Comparison of ENCODE assay signal across 23 cellular contexts in the genomic region with DNA sequence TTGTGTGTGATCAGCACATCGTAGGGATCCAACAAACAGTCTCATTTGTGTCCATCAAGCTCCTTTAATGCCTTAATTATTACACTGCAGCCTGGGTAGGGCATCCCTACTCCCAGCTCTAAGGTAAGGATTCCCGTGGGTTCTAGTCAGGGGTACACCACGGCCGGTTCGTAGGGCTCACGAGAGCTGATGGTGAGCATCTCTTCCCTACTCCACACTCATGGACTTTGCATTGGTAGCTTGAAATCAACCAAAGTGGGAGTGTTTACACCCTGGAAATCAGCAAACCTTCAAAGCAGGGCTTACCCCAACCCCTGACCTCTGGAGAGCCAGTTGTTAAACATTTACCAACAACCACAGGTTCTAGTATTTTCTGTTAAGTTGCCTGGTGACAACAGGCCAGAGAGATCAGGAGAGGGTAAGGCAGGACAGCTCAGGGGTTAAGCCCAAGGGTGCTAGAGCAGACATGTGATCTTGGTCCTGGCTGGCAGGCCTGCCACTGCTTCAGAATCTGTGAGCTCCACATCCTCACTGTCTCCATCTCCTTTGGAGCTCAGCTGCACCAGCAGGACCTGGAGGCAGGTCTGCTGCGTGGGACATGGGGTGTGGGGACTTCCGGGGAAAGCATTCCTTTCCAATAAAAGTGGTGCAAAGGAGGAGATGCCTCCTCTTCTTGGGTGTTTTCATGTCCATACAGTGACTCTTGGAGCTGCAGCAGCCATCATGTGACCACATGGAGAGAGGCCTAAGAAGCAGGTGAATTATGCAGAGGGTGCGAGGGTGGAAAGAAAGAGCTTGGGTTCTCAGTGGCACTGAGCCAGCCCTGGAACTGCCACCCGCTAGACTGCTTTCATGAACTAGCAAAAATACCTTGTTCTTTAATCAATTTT.
"Had no signal": no experiment of that assay in that cellular context is flagged by ENCODE, and none has a peak within 500 bp of the region (broad histone marks: within the 10 kb centered on the region; RNA-seq: fewer than 3 reads in every experiment).

No MANE protein-coding gene starts in this region.

- H3K27me3 ChIP-seq: colonic mucosa, heart left ventricle, pancreas, tibial nerve, upper lobe of left lung had no signal

- H3K4me1 ChIP-seq: colonic mucosa, esophagus muscularis mucosa, foreskin keratinocyte, gastroesophageal sphincter, heart left ventricle, left ventricle myocardium inferior, lower lobe of right lung, pancreas, tibial nerve, upper lobe of left lung had no signal

- H3K4me1 Mint-ChIP-seq: endodermal cell; naive thymus-derived CD8-positive, alpha-beta T cell; neural crest cell; stimulated activated memory B cell treated with anti-CD40 and anti-IgM and Interleukin-4, amounts not matched to agents 10 μg/mL and 1 μg/mL and 100 μg/mL, for 72 hours had no signal

- H3K9me3 ChIP-seq: colonic mucosa, neutrophil, pancreas had no signal

- H3K27ac Mint-ChIP-seq: dendritic cell treated with granulocyte-macrophage colony-stimulating factor and Interleukin-4, amounts not matched to agents 40 ng/mL and 50 ng/mL, for 4 days; endodermal cell; stimulated activated memory B cell treated with anti-CD40 and anti-IgM and Interleukin-4, amounts not matched to agents 10 μg/mL and 1 μg/mL and 100 μg/mL, for 72 hours; stimulated activated naive CD8-positive, alpha-beta T cell treated with anti-CD3 and anti-CD28 coated beads, Interleukin-15, Interleukin-2, amounts not matched to agents 100 ng/mL and 50 ng/mL, for 24 hours had no signal

- ATAC-seq: foreskin keratinocyte; gastroesophageal sphincter; heart left ventricle; left cardiac atrium; lower lobe of right lung; naive thymus-derived CD8-positive, alpha-beta T cell; pancreas; sciatic nerve; stimulated activated memory B cell treated with anti-CD40 and anti-IgM and Interleukin-4, amounts not matched to agents 10 μg/mL and 1 μg/mL and 100 μg/mL, for 72 hours had no signal

- H3K36me3 ChIP-seq: colonic mucosa, esophagus muscularis mucosa, gastroesophageal sphincter, heart left ventricle, left ventricle myocardium inferior, lower lobe of right lung, neutrophil, pancreas, thoracic aorta, tibial nerve, upper lobe of left lung had no signal

- DNase-seq: colonic mucosa; effector CD8-positive, alpha-beta T cell; endodermal cell; heart left ventricle; hippocampal formation; left cardiac atrium; left ventricle myocardium inferior; lower lobe of right lung; naive thymus-derived CD8-positive, alpha-beta T cell; pancreas; stimulated activated CD4-positive, alpha-beta T cell treated with anti-CD3 and anti-CD28 coated beads, Interleukin-4, amount 100 ng/mL, for 4 hours; upper lobe of left lung had no signal

- H3K36me3 Mint-ChIP-seq: stimulated activated memory B cell treated with anti-CD40 and anti-IgM and Interleukin-4, amounts not matched to agents 10 μg/mL and 1 μg/mL and 100 μg/mL, for 72 hours had no signal

- H3K4me3 ChIP-seq: colonic mucosa, esophagus muscularis mucosa, gastroesophageal sphincter, heart left ventricle, left ventricle myocardium inferior, lower lobe of right lung, pancreas, thoracic aorta, tibial nerve, upper lobe of left lung had no signal

- H3K4me3 Mint-ChIP-seq: dendritic cell treated with granulocyte-macrophage colony-stimulating factor and Interleukin-4, amounts not matched to agents 40 ng/mL and 50 ng/mL, for 4 days; endodermal cell; naive thymus-derived CD8-positive, alpha-beta T cell; neural crest cell; stimulated activated memory B cell treated with anti-CD40 and anti-IgM and Interleukin-4, amounts not matched to agents 10 μg/mL and 1 μg/mL and 100 μg/mL, for 72 hours; stimulated activated naive CD8-positive, alpha-beta T cell treated with anti-CD3 and anti-CD28 coated beads, Interleukin-15, Interleukin-2, amounts not matched to agents 100 ng/mL and 50 ng/mL, for 24 hours had no signal
